In the genomic region with DNA sequence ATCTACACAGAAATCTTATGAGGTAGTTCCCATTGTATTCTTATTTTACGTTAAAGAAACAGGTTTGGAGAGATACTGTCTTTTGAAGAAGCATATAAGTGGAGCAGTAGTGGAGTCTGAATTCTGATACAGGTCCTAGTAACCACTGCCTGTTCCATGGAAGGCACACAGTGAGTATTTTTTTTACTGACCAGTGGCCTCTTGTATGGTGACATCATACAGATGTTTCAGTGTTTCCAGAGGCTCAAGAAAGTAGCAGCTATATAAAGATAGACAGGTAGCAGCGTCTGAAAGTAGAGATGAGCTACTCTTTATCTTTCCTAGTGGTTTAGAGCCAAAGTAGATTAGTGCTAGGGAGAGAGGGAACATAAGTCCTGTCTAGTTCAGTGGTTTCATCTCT, we compare ENCODE assay signal across 25 cellular contexts.
DNase-seq lines count a peak whose midpoint lies in the region; ATAC-seq and TF ChIP-seq lines count a peak whose summit lies in the region.
"Had no signal": no experiment of that assay in that cellular context is flagged by ENCODE, and none has a peak within 500 bp of the region (broad histone marks: within the 10 kb centered on the region; RNA-seq: fewer than 3 reads in every experiment).

No MANE protein-coding gene starts in this region.

- H3K27ac Mint-ChIP-seq in activated naive CD4-positive, alpha-beta T cell treated with anti-CD3 and anti-CD28 coated beads for 36 hours = no peak overlapping the region
- H3K27ac Mint-ChIP-seq: CD4-positive, alpha-beta memory T cell had no signal

- TF ChIP-seq CTCF in heart left ventricle (IDR thresholded peaks at IDR 0.05) = no peak
- no peak for TF ChIP-seq CTCF in gastroesophageal sphincter (IDR thresholded peaks at IDR 0.05)
- TF ChIP-seq CTCF in psoas muscle (IDR thresholded peaks at IDR 0.05) = no peak
- no peak for TF ChIP-seq CTCF in transverse colon (IDR thresholded peaks at IDR 0.05)

- CTCF ChIA-PET in activated naive CD4-positive, alpha-beta T cell treated with anti-CD3 and anti-CD28 coated beads for 36 hours (lab: Charles Lee) = interaction anchor here (1.3 to 1.4 kb wide), 2 partner anchors 43 to 587 kb away, joined by 3 to 5 read pairs; no protein-coding TSS in a partner anchor

- TF ChIP-seq EP300 in gastroesophageal sphincter (IDR thresholded peaks at IDR 0.05) (no peak), transverse colon (IDR thresholded peaks at IDR 0.05; ENCODE audit: low read depth) (no peak)

- peaks cover 65% of the 10 kb centered on the region for H3K4me1 Mint-ChIP-seq in activated naive CD4-positive, alpha-beta T cell treated with anti-CD3 and anti-CD28 coated beads for 36 hours (ENCODE audit: low read depth)

- DNase-seq in heart left ventricle = no peak
- no peak for DNase-seq in right cardiac atrium
- DNase-seq in psoas muscle = no peak
- DNase-seq in transverse colon = no peak
- DNase-seq in stimulated activated CD4-positive, alpha-beta T cell treated with anti-CD3 and anti-CD28 coated beads, Interleukin-15, amount 100 ng/mL, for 24 hours = no peak
- no peak for DNase-seq in effector CD8-positive, alpha-beta T cell (lab: John Stamatoyannopoulos, UW)
- DNase-seq in activated naive CD4-positive, alpha-beta T cell treated with anti-CD3 and anti-CD28 coated beads for 36 hours = no peak
- DNase-seq: 8988T; Caco-2; CD4-positive, alpha-beta memory T cell; DMS 273 treated with DMSO at 0.1 percent for 48 hours; DMS79 treated with DMSO at 0.1 percent for 48 hours; H7; MG63; NCI-H1436; NCI-H187 treated with DMSO at 0.1 percent for 48 hours; NCI-H2107; NCI-H446 treated with DMSO at 0.1 percent for 48 hours; NCI-H526 treated with DMSO at 0.1 percent for 48 hours; PC-9; RPMI8226; SIG-M5 had no signal

- no peaks in the 10 kb centered on the region for H3K27me3 Mint-ChIP-seq in activated naive CD4-positive, alpha-beta T cell treated with anti-CD3 and anti-CD28 coated beads for 36 hours (ENCODE audit: low read depth)
- H3K27me3 Mint-ChIP-seq: CD4-positive, alpha-beta memory T cell had no signal

- no peak overlapping the region for H3K4me3 Mint-ChIP-seq in activated naive CD4-positive, alpha-beta T cell treated with anti-CD3 and anti-CD28 coated beads for 36 hours
- H3K4me3 Mint-ChIP-seq: CD4-positive, alpha-beta memory T cell had no signal

- no peaks in the 10 kb centered on the region for H3K36me3 ChIP-seq in heart left ventricle
- H3K36me3 ChIP-seq in gastroesophageal sphincter = no peaks in the 10 kb centered on the region
- no peaks in the 10 kb centered on the region for H3K36me3 ChIP-seq in psoas muscle (ENCODE audit: insufficient read depth in 1 of 2, low read depth in 1 of 2)
- no peaks in the 10 kb centered on the region for H3K36me3 ChIP-seq in transverse colon
- H3K36me3 ChIP-seq: MG63 had no signal

- H3K4me1 ChIP-seq in heart left ventricle (peaks cover 0 to 45% (median 24%) of the 10 kb centered on the region in 12 donors), right cardiac atrium (ENCODE audit: control insufficient read depth, insufficient read depth, low read length) (peaks cover 4% of the 10 kb centered on the region), gastroesophageal sphincter (peaks cover 10 to 95% (median 36%) of the 10 kb centered on the region in 3 donors), psoas muscle (peaks cover 48% of the 10 kb centered on the region), transverse colon (peaks cover 3 to 52% (median 9%) of the 10 kb centered on the region in 4 donors)
- H3K4me1 ChIP-seq: Caco-2 had no signal

- H3K4me3 ChIP-seq in heart left ventricle (no peak overlapping the region), right cardiac atrium (ENCODE audit: low read length) (no peak overlapping the region), gastroesophageal sphincter (no peak overlapping the region), psoas muscle (peak overlapping the region; percentile 12), transverse colon (no peak overlapping the region)
- H3K4me3 ChIP-seq: BLaER1 treated with 17β-estradiol and CSF1 and Interleukin-3, amounts not matched to agents 10 nM and 100 nM; GM12878; MG63; PC-9 had no signal

- TF ChIP-seq POLR2A in heart left ventricle (IDR thresholded peaks at IDR 0.05) = no peak
- TF ChIP-seq POLR2A in gastroesophageal sphincter (IDR thresholded peaks at IDR 0.05) = no peak
- no peak for TF ChIP-seq POLR2A in transverse colon (IDR thresholded peaks at IDR 0.05)

- H3K27ac ChIP-seq in heart left ventricle (peak overlapping the region; percentile 9 to 83 (median 66)), right cardiac atrium (ENCODE audit: low read length) (no peak overlapping the region), gastroesophageal sphincter (peak overlapping the region; percentile 67 to 92 (median 74)), psoas muscle (peak overlapping the region; percentile 73), transverse colon (peak overlapping the region; percentile 41 to 60 (median 50))
- H3K27ac ChIP-seq: BLaER1 treated with 17β-estradiol and CSF1 and Interleukin-3, amounts not matched to agents 10 nM and 100 nM; PC-9 had no signal

- H3K9me3 ChIP-seq in heart left ventricle (no peaks in the 10 kb centered on the region), right cardiac atrium (ENCODE audit: control insufficient read depth, low read length) (no peaks in the 10 kb centered on the region), gastroesophageal sphincter (no peaks in the 10 kb centered on the region), psoas muscle (no peaks in the 10 kb centered on the region), transverse colon (no peaks in the 10 kb centered on the region)
- H3K9me3 ChIP-seq: Caco-2, MG63 had no signal

- in situ Hi-C loops in transverse colon (cut with MboI; ENCODE audit: low pct_ligation_motif_present in 1 of 4, low pct_unique_long_range_greater_than_20kb in 1 of 4, low sequenced_read_pairs in 3 of 4) = no loop called here

- H3K36me3 Mint-ChIP-seq in activated naive CD4-positive, alpha-beta T cell treated with anti-CD3 and anti-CD28 coated beads for 36 hours (ENCODE audit: low read depth) = peaks cover 6% of the 10 kb centered on the region

- intact Hi-C loops in heart left ventricle (cut with DNase I) (no loop called here), right cardiac atrium (cut with DNase I) (no loop called here), psoas muscle (cut with DNase I) (no loop called here), transverse colon (cut with DNase I; ENCODE audit: low total_unique reads) (no loop called here)
- intact Hi-C loops in activated naive CD4-positive, alpha-beta T cell treated with anti-CD3 and anti-CD28 coated beads for 36 hours (cut with micrococcal nuclease) = no loop called here

- no peaks in the 10 kb centered on the region for H3K9me3 Mint-ChIP-seq in activated naive CD4-positive, alpha-beta T cell treated with anti-CD3 and anti-CD28 coated beads for 36 hours

- 55 to 58% (median 56%) methylated on average over 2 of the region's 2 CpGs for WGBS in heart left ventricle, 4 donors
- 70% methylated on average over 2 of the region's 2 CpGs for WGBS in right cardiac atrium
- 44 to 58% methylated on average over 2 of the region's 2 CpGs for WGBS in gastroesophageal sphincter (ENCODE audit: low coverage in 1 of 2), 2 donors
- WGBS in psoas muscle, 3 donors = 55 to 67% (median 59%) methylated on average over 2 of the region's 2 CpGs
- WGBS in transverse colon (ENCODE audit: low coverage in 1 of 2), 2 donors = 60 to 82% methylated on average over 2 of the region's 2 CpGs

- H3K27me3 ChIP-seq in heart left ventricle = no peaks in the 10 kb centered on the region
- no peaks in the 10 kb centered on the region for H3K27me3 ChIP-seq in right cardiac atrium (ENCODE audit: control insufficient read depth, insufficient read depth)
- H3K27me3 ChIP-seq in gastroesophageal sphincter = no peaks in the 10 kb centered on the region
- H3K27me3 ChIP-seq in psoas muscle (ENCODE audit: insufficient read depth in 3 of 3, low read length in 2 of 3) = no peaks in the 10 kb centered on the region
- H3K27me3 ChIP-seq in transverse colon = no peaks in the 10 kb centered on the region
- H3K27me3 ChIP-seq: BLaER1 treated with 17β-estradiol and CSF1 and Interleukin-3, amounts not matched to agents 10 nM and 100 nM; MG63 had no signal

- ATAC-seq in heart left ventricle (peak in 2 of 4 donors; percentile 20 to 32), right cardiac atrium (no peak), gastroesophageal sphincter (no peak), psoas muscle (peak in 3 of 4 donors; percentile 28 to 51 (median 41))
- ATAC-seq: GM12878 had no signal

Comparison
In these comparisons a context has a peak if more than half of its experiments do, and no peak if none do; other contexts are left out.
1. ATAC-seq: peak in psoas muscle (3 of 4); none in right cardiac atrium (0 of 2) and gastroesophageal sphincter (single experiment).